In the genomic region with DNA sequence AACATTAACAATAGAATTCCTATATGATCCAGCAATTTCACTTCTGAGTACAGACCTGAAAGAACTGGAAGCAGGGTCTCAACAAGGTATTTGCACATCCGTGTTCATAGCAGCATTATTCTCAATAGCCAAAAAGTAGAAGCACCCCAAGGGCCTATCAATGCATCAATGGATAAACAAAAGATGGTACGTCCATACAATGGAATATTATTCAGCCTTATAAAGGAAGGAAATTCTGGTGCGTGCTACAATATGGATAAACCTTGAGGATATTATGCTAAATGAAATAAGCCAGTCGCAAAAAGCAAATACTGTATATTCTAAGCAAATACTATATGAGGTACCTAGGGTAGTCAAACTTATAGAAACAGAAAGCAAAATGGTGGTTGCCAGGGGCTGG, we compare ENCODE assay signal across 8 cellular contexts. TPM values are rescaled to one million over a fixed set of nuclear protein-coding genes. Genes with fewer than 3 reads are reported as not detected.
"Had no signal": no experiment of that assay in that cellular context is flagged by ENCODE, and none has a peak within 500 bp of the region (broad histone marks: within the 10 kb centered on the region; RNA-seq: fewer than 3 reads in every experiment).

No MANE protein-coding gene starts in this region.

- H3K4me1 ChIP-seq: HAP-1 had no signal

- H3K9ac ChIP-seq: GM23248 had no signal

- H2AFZ ChIP-seq: GM23248 had no signal

- ATAC-seq: HCT116 had no signal

- FAIRE-seq: HTR-8/SVneo had no signal

- H3K4me3 ChIP-seq: GM23248, HAP-1 had no signal

- DNase-seq: GM23248, GOT3, H7, IMR-90, KBM-7 had no signal

- H3K9me3 ChIP-seq: HAP-1 had no signal

- H3K36me3 ChIP-seq: HAP-1 had no signal

- H3K27ac ChIP-seq: GM23248 had no signal

RNA-seq across cellular contexts. Expression of gene CEBPA, which starts 30.8 kb away (rescaled TPM):
- polyA plus RNA-seq: GM23248 had no signal
